4 cellular contexts compared by ENCODE assay signal in genomic region chr1:160731564-160732349, GRCh38. TPM values are rescaled to one million over a fixed set of nuclear protein-coding genes. Genes with fewer than 3 reads are reported as not detected.
"Had no signal": no experiment of that assay in that cellular context is flagged by ENCODE, and none has a peak within 500 bp of the region (broad histone marks: within the 10 kb centered on the region; RNA-seq: fewer than 3 reads in every experiment).

No MANE protein-coding gene starts in this region.

RNA-seq across cellular contexts. Expression of gene SLAMF7, which starts 7.3 kb away (rescaled TPM):
- total RNA-seq: ascending aorta, mesothelial cell of epicardium, myocyte had no signal

RNA-seq across cellular contexts. Expression of gene CD48, which starts 20.1 kb away (rescaled TPM):
- total RNA-seq: ascending aorta, bronchial epithelial cell, myocyte had no signal
